12 cellular contexts compared by ENCODE assay signal in genomic region chr12:79776111-79776510, GRCh38.
DNase-seq lines count a peak whose midpoint lies in the region; ATAC-seq, FAIRE-seq and TF ChIP-seq lines count a peak whose summit lies in the region.
"Had no signal": no experiment of that assay in that cellular context is flagged by ENCODE, and none has a peak within 500 bp of the region (broad histone marks: within the 10 kb centered on the region; RNA-seq: fewer than 3 reads in every experiment).

No MANE protein-coding gene starts in this region.

- intact Hi-C loops in left cardiac atrium (cut with DNase I): loop anchor here in 1 of 2 donors (10.0 kb wide), 1 partner anchor 159 kb away; the partner anchor contains the start of gene PPP1R12A

- no peaks in the 10 kb centered on the region for H4K20me1 ChIP-seq in Karpas-422 (ENCODE audit: insufficient read depth, low read depth, low read length)

- TF ChIP-seq EP300 in suprapubic skin (IDR thresholded peaks at IDR 0.05): no peak

- H3K4me3 ChIP-seq in bronchial epithelial cell (ENCODE audit: low read depth, low read length) (no peak overlapping the region), suprapubic skin (no peak overlapping the region), Karpas-422 (ENCODE audit: low read length) (no peak overlapping the region)
- H3K4me3 ChIP-seq: spleen had no signal

- no peak overlapping the region for H3K9ac ChIP-seq in Karpas-422 (ENCODE audit: low read length)

- no peak for FAIRE-seq in bronchial epithelial cell (lab: Jason Lieb, UNC)

- H3K9me3 ChIP-seq in suprapubic skin (no peaks in the 10 kb centered on the region), Karpas-422 (ENCODE audit: low read length) (no peaks in the 10 kb centered on the region)
- H3K9me3 ChIP-seq: spleen had no signal

- no peak for TF ChIP-seq POLR2A in suprapubic skin (IDR thresholded peaks at IDR 0.05)

- no peak overlapping the region for H3K4me2 ChIP-seq in Karpas-422 (ENCODE audit: low read depth, low read length, poor library complexity, severe bottlenecking)

- 41% methylated on average over 1 of the region's 1 CpG for WGBS in suprapubic skin

- TF ChIP-seq CTCF in bronchial epithelial cell (IDR thresholded peaks at IDR 0.05; ENCODE audit: insufficient read depth, low read length, severe bottlenecking) (no peak), suprapubic skin (IDR thresholded peaks at IDR 0.05) (no peak)

- H3K4me1 ChIP-seq in suprapubic skin (no peaks in the 10 kb centered on the region), Karpas-422 (ENCODE audit: low read length) (no peaks in the 10 kb centered on the region)

- DNase-seq in HS-5 (ENCODE audit: low read depth): peak; percentile 8
- DNase-seq in bronchial epithelial cell (ENCODE audit: low read depth): peak; percentile 69
- no peak for DNase-seq in left cardiac atrium
- DNase-seq in suprapubic skin (ENCODE audit: low spot score in 2 of 2): no peak
- DNase-seq in NCI-H1092 (lab: John Stamatoyannopoulos, UW): no peak
- no peak for DNase-seq in Karpas-422
- DNase-seq in stimulated activated CD4-positive, alpha-beta T cell treated with anti-CD3 and anti-CD28 coated beads, Interleukin-2, amount 100 ng/mL, for 48 hours: no peak
- DNase-seq: activated CD4-positive, alpha-beta T cell treated with anti-CD3 and anti-CD28 coated beads, Interleukin-2, amount 50 U/mL, for 1 hour; MM.1S; NCI-H69; spleen had no signal

- H3K27ac ChIP-seq in suprapubic skin: peak overlapping the region; percentile 9
- no peak overlapping the region for H3K27ac ChIP-seq in Karpas-422 (ENCODE audit: low read length)

- ATAC-seq in left cardiac atrium (peak; percentile 34 to 86), HG02763 (IDR thresholded peaks at IDR 0.05; ENCODE audit: unreplicated experiment) (no peak)

- H3K27me3 ChIP-seq in bronchial epithelial cell (ENCODE audit: control insufficient read depth, insufficient read depth, low read length) (no peaks in the 10 kb centered on the region), suprapubic skin (no peaks in the 10 kb centered on the region), Karpas-422 (ENCODE audit: low read length) (no peaks in the 10 kb centered on the region)
- H3K27me3 ChIP-seq: spleen had no signal

- H3K9me2 ChIP-seq in Karpas-422 (replicated peaks; ENCODE audit: insufficient read depth, low read length): no peaks in the 10 kb centered on the region

- H3K36me3 ChIP-seq in bronchial epithelial cell (ENCODE audit: control insufficient read depth, insufficient read depth, low read length) (peaks cover 1% of the 10 kb centered on the region), suprapubic skin (peaks cover 35% of the 10 kb centered on the region), Karpas-422 (ENCODE audit: insufficient read depth, low read length) (peaks cover 14% of the 10 kb centered on the region; the same call in 1 of the 2 replicates)

- no peak overlapping the region for H2AFZ ChIP-seq in Karpas-422 (ENCODE audit: low read length)

- H3K79me2 ChIP-seq in Karpas-422 (ENCODE audit: low read length): no peaks in the 10 kb centered on the region

Comparison
In these comparisons a context has a peak if more than half of its experiments do, and no peak if none do; other contexts are left out.
1. DNase-seq: peak in HS-5 (single experiment) and bronchial epithelial cell (single experiment); none in left cardiac atrium (single experiment), suprapubic skin (0 of 2), NCI-H1092 (single experiment), Karpas-422 (single experiment) and stimulated activated CD4-positive, alpha-beta T cell treated with anti-CD3 and anti-CD28 coated beads, Interleukin-2, amount 100 ng/mL, for 48 hours (0 of 2).